Comparison of ENCODE assay signal across 8 cellular contexts in genomic region chr1:23867542-23867952, GRCh38. TPM values are rescaled to one million over a fixed set of nuclear protein-coding genes. Genes with fewer than 3 reads are reported as not detected.
DNase-seq lines count a peak whose midpoint lies in the region; ATAC-seq, FAIRE-seq and TF ChIP-seq lines count a peak whose summit lies in the region.

No MANE protein-coding gene starts in this region.

- peak overlapping the region; percentile 80 to 88 for H3K27ac ChIP-seq in right atrium auricular region
- peak overlapping the region; percentile 74 to 78 for H3K27ac ChIP-seq in small intestine (ENCODE audit: low read depth in 1 of 2, low read length in 1 of 2)

- peak; percentile 35 for ATAC-seq in GM18505 (IDR thresholded peaks at IDR 0.05; ENCODE audit: unreplicated experiment)
- ATAC-seq in HG02870 (IDR thresholded peaks at IDR 0.05; ENCODE audit: unreplicated experiment) = peak; percentile 22
- ATAC-seq in HG02763 (IDR thresholded peaks at IDR 0.05; ENCODE audit: unreplicated experiment) = no peak

- TF ChIP-seq CTCF in WI38 (IDR thresholded peaks at IDR 0.05; ENCODE audit: low read depth, low read length) (no peak), right atrium auricular region (IDR thresholded peaks at IDR 0.05) (no peak)

- peaks cover 0 to 36% of the 10 kb centered on the region in 2 donors for H3K4me1 ChIP-seq in right atrium auricular region
- H3K4me1 ChIP-seq in small intestine (ENCODE audit: control insufficient read depth in 2 of 2, insufficient read depth in 1 of 2, low read depth in 1 of 2, low read length in 1 of 2) = peaks cover 3% of the 10 kb centered on the region in 2 donors

- no peak for TF ChIP-seq POLR2A in GM18505 (IDR thresholded peaks at IDR 0.05; ENCODE audit: borderline replicate concordance, extremely low read depth, insufficient read depth, insufficient read length)

- H3K9me3 ChIP-seq in right atrium auricular region (no peaks in the 10 kb centered on the region), small intestine (ENCODE audit: control insufficient read depth, low read depth) (no peaks in the 10 kb centered on the region)

- WGBS in small intestine, 3 donors = 1 to 3% (median 1%) methylated on average over 20 to 24 of the region's 24 CpGs

- no peaks in the 10 kb centered on the region for H3K27me3 ChIP-seq in right atrium auricular region
- H3K27me3 ChIP-seq in small intestine (ENCODE audit: control insufficient read depth in 2 of 2, insufficient read depth in 2 of 2, low read length in 2 of 2) = no peaks in the 10 kb centered on the region

- no peak for DNase-seq in right atrium auricular region (ENCODE audit: low spot score)
- peak; percentile 42 for DNase-seq in small intestine
- DNase-seq in NCI-H526 treated with DMSO at 0.1 percent for 48 hours (lab: John Stamatoyannopoulos, UW) = no peak
- DNase-seq in frontal cortex (ENCODE audit: low spot score in 2 of 2) = no peak

- no peak for FAIRE-seq in small intestine (lab: Jason Lieb, UNC)
- FAIRE-seq in frontal cortex (lab: Jason Lieb, UNC) = no peak

- H3K36me3 ChIP-seq in right atrium auricular region (peaks cover 14% of the 10 kb centered on the region), small intestine (ENCODE audit: control insufficient read depth in 2 of 2, insufficient read depth in 2 of 2, low read length in 2 of 2) (peaks cover 0 to 5% of the 10 kb centered on the region in 2 donors)

- H3K4me3 ChIP-seq in WI38 (ENCODE audit: low read depth, low read length) (peak overlapping the region; percentile 61), right atrium auricular region (peak overlapping the region; percentile 60 to 95), small intestine (ENCODE audit: low read depth in 1 of 2, low read length in 2 of 2) (peak overlapping the region; percentile 64 to 92)

RNA-seq across cellular contexts. Expression of gene FUCA1, which starts 0.5 kb away (rescaled TPM):
- total RNA-seq in right atrium auricular region = 10 to 100 TPM; 17.0 to 21.0 TPM
- 10 to 100 TPM; 44.9 to 52.1 (median 50.5) TPM for polyA plus RNA-seq in small intestine
- 21.6 TPM for total RNA-seq in frontal cortex

RNA-seq across cellular contexts. Expression of gene HMGCL, which starts 42.3 kb away (rescaled TPM):
- 10 to 100 TPM; 22.4 to 26.3 TPM for total RNA-seq in right atrium auricular region
- 100 to 1,000 TPM in 1 of 3 donors, 10 to 100 TPM in 2; 52.2 to 105 (median 89.7) TPM for polyA plus RNA-seq in small intestine
- 11.8 TPM for total RNA-seq in frontal cortex

RNA-seq across cellular contexts. Expression of gene CNR2, which starts 45.6 kb away (rescaled TPM):
- under 1 TPM in 1 of 2 donors, not detected in 1; 0.04 TPM for total RNA-seq in right atrium auricular region
- under 1 TPM in 1 of 3 donors, not detected in 2; 0.15 TPM for polyA plus RNA-seq in small intestine
- total RNA-seq in frontal cortex = not detected
